Comparison of ENCODE assay signal across 12 cellular contexts in genomic region chr15:66852064-66852905, GRCh38.
DNase-seq lines count a peak whose midpoint lies in the region; ATAC-seq and TF ChIP-seq lines count a peak whose summit lies in the region.
"Had no signal": no experiment of that assay in that cellular context is flagged by ENCODE, and none has a peak within 500 bp of the region (broad histone marks: within the 10 kb centered on the region; RNA-seq: fewer than 3 reads in every experiment).

No MANE protein-coding gene starts in this region.

- no CpG with 5 or more reads among the region's 25 CpGs for WGBS in neuronal stem cell (ENCODE audit: extremely low coverage in 2 of 2, insufficient read length in 2 of 2, insufficient replicate concordance in 1 of 2), 2 donors

- H3K23ac ChIP-seq in neuronal stem cell (ENCODE audit: low read depth, low read length, poor library complexity), result peak overlapping the region; percentile 34

- H3K27ac ChIP-seq in cardiac muscle cell (peak overlapping the region; percentile 21), neuronal stem cell (replicated peaks; ENCODE audit: low read length) (no peak overlapping the region), uterus (peak overlapping the region; percentile 79 to 86)

- H3K79me1 ChIP-seq in neuronal stem cell (ENCODE audit: low read depth, low read length), result no peaks in the 10 kb centered on the region

- H3K27me3 Mint-ChIP-seq in dendritic cell treated with granulocyte-macrophage colony-stimulating factor and Interleukin-4, amounts not matched to agents 40 ng/mL and 50 ng/mL, for 4 days, result peaks cover 30% of the 10 kb centered on the region
- H3K27me3 Mint-ChIP-seq in MCF 10A (ENCODE audit: insufficient read depth, unreplicated experiment), result no peaks in the 10 kb centered on the region

- TF ChIP-seq CTCF in cardiac muscle cell (IDR thresholded peaks at IDR 0.05; ENCODE audit: low read depth, low read length), result no peak
- TF ChIP-seq CTCF in uterus (IDR thresholded peaks at IDR 0.05), result no peak
- no peak for TF ChIP-seq CTCF in MCF 10A (IDR thresholded peaks at IDR 0.05; ENCODE audit: unreplicated experiment)

- H2BK5ac ChIP-seq in neuronal stem cell (ENCODE audit: low read length), result no peak overlapping the region

- H3K4ac ChIP-seq in neuronal stem cell (ENCODE audit: low read length), result no peak overlapping the region

- H3K4me3 ChIP-seq in cardiac muscle cell, result no peak overlapping the region
- no peak overlapping the region for H3K4me3 ChIP-seq in neuronal stem cell (ENCODE audit: low read length in 2 of 2)
- no peak overlapping the region for H3K4me3 ChIP-seq in uterus
- H3K4me3 ChIP-seq: gastrocnemius medialis had no signal

- H3K4me3 Mint-ChIP-seq in dendritic cell treated with granulocyte-macrophage colony-stimulating factor and Interleukin-4, amounts not matched to agents 40 ng/mL and 50 ng/mL, for 4 days, result no peak overlapping the region
- H3K4me3 Mint-ChIP-seq in MCF 10A (ENCODE audit: unreplicated experiment), result no peak overlapping the region
- H3K4me3 Mint-ChIP-seq: stimulated activated naive CD8-positive, alpha-beta T cell treated with anti-CD3 and anti-CD28 coated beads, Interleukin-15, Interleukin-2, amounts not matched to agents 100 ng/mL and 50 ng/mL, for 24 hours had no signal

- peak overlapping the region; percentile 80 for H2AFZ ChIP-seq in neuronal stem cell (ENCODE audit: low read length)

- H3K18ac ChIP-seq in neuronal stem cell (ENCODE audit: low read length), result peak overlapping the region; percentile 21

- no peak for TF ChIP-seq POLR2A in uterus (IDR thresholded peaks at IDR 0.05)

- H3K9ac ChIP-seq in neuronal stem cell (ENCODE audit: low read depth, low read length, poor library complexity), result no peak overlapping the region

- no peaks in the 10 kb centered on the region for H3K36me3 Mint-ChIP-seq in dendritic cell treated with granulocyte-macrophage colony-stimulating factor and Interleukin-4, amounts not matched to agents 40 ng/mL and 50 ng/mL, for 4 days (ENCODE audit: low read depth)
- H3K36me3 Mint-ChIP-seq in MCF 10A (ENCODE audit: insufficient read depth, unreplicated experiment), result peaks cover 11% of the 10 kb centered on the region

- BruUV-seq in MCF 10A (replicated peaks; lab: Mats Ljungman, UMichigan), result no TSS peak

- peaks cover 15% of the 10 kb centered on the region for H3K4me1 Mint-ChIP-seq in dendritic cell treated with granulocyte-macrophage colony-stimulating factor and Interleukin-4, amounts not matched to agents 40 ng/mL and 50 ng/mL, for 4 days (ENCODE audit: low read depth)
- H3K4me1 Mint-ChIP-seq in MCF 10A (ENCODE audit: insufficient read depth, unreplicated experiment), result peaks cover 8% of the 10 kb centered on the region

- H3K9me3 ChIP-seq in cardiac muscle cell (ENCODE audit: low read depth) (no peaks in the 10 kb centered on the region), neuronal stem cell (replicated peaks in 1 of 2; ENCODE audit: control insufficient read depth in 2 of 2, insufficient read depth in 1 of 2, low read depth in 1 of 2, low read length in 2 of 2) (no peaks in the 10 kb centered on the region), uterus (no peaks in the 10 kb centered on the region)
- H3K9me3 ChIP-seq: gastrocnemius medialis had no signal

- peak overlapping the region; percentile 72 for H2BK15ac ChIP-seq in neuronal stem cell (ENCODE audit: low read length)

- H4K91ac ChIP-seq in neuronal stem cell (ENCODE audit: low read depth, low read length, poor library complexity), result no peak overlapping the region

- H3K27ac Mint-ChIP-seq in dendritic cell treated with granulocyte-macrophage colony-stimulating factor and Interleukin-4, amounts not matched to agents 40 ng/mL and 50 ng/mL, for 4 days, result peak overlapping the region; percentile 27
- H3K27ac Mint-ChIP-seq in MCF 10A (ENCODE audit: low read depth, unreplicated experiment), result no peak overlapping the region
- H3K27ac Mint-ChIP-seq: stimulated activated naive CD8-positive, alpha-beta T cell treated with anti-CD3 and anti-CD28 coated beads, Interleukin-15, Interleukin-2, amounts not matched to agents 100 ng/mL and 50 ng/mL, for 24 hours had no signal

- POLR2A ChIA-PET in MCF 10A (lab: Yijun Ruan, JAX), result interaction anchor here (0.6 to 1.3 kb wide), 7 partner anchors 22 to 355 kb away, joined by 3 to 5 read pairs (median 3); partner anchors contain the start of gene SNAPC5

- no peak overlapping the region for H3K14ac ChIP-seq in neuronal stem cell (ENCODE audit: low read length)

- H2AK5ac ChIP-seq in neuronal stem cell (ENCODE audit: low read depth, low read length), result peak overlapping the region; percentile 85

- H3K36me3 ChIP-seq in cardiac muscle cell (no peaks in the 10 kb centered on the region), neuronal stem cell (replicated peaks in 1 of 2; ENCODE audit: control insufficient read depth in 2 of 2, insufficient read depth in 2 of 2, low read length in 2 of 2) (no peaks in the 10 kb centered on the region), uterus (no peaks in the 10 kb centered on the region)
- H3K36me3 ChIP-seq: gastrocnemius medialis had no signal

- H4K8ac ChIP-seq in neuronal stem cell (ENCODE audit: low read depth, low read length), result no peak overlapping the region

- no peak for DNase-seq in cardiac muscle cell (ENCODE audit: low read depth in 1 of 2, low spot score in 1 of 2)
- no peak for DNase-seq in Right ventricle myocardium inferior (ENCODE audit: missing footprints)
- no peak for DNase-seq in neuronal stem cell (ENCODE audit: low spot score)
- no peak for DNase-seq in uterus
- DNase-seq in MCF 10A (ENCODE audit: unreplicated experiment), result no peak
- DNase-seq in left colon, result no peak
- DNase-seq in hepatic stellate cell (ENCODE audit: low spot score), result no peak
- DNase-seq: gastrocnemius medialis, Karpas-422, T-helper 2 cell had no signal

- no peaks in the 10 kb centered on the region for H3K27me3 ChIP-seq in cardiac muscle cell
- peaks cover 0 to 7% (median 7%) of the 10 kb centered on the region in 3 experiments for H3K27me3 ChIP-seq in neuronal stem cell (ENCODE audit: control insufficient read depth in 3 of 3, insufficient read depth in 3 of 3, low read depth in 1 of 3, low read length in 3 of 3)
- H3K27me3 ChIP-seq in uterus, result no peaks in the 10 kb centered on the region
- H3K27me3 ChIP-seq: gastrocnemius medialis had no signal

- no peak overlapping the region for H2BK120ac ChIP-seq in neuronal stem cell (ENCODE audit: low read depth, low read length)

- H3K4me1 ChIP-seq in cardiac muscle cell (ENCODE audit: low read depth) (peaks cover 36% of the 10 kb centered on the region), neuronal stem cell (ENCODE audit: control insufficient read depth in 2 of 2, insufficient read depth in 1 of 2, low read depth in 1 of 2, low read length in 2 of 2) (peaks cover 0 to 4% of the 10 kb centered on the region in 2 donors), uterus (peaks cover 0 to 9% of the 10 kb centered on the region in 2 donors)

- intact Hi-C loops in Right ventricle myocardium inferior (cut with DNase I) (no loop called here), uterus (cut with DNase I; ENCODE audit: low total_unique reads) (loop anchor here (5.0 kb wide), 2 partner anchors 75 to 235 kb away; no protein-coding TSS in a partner anchor), MCF 10A (cut with micrococcal nuclease) (loop anchor here (5.0 kb wide), 2 partner anchors 150 to 165 kb away; partner anchors contain the start of gene SMAD6), left colon (cut with DNase I, micrococcal nuclease) (loop anchor here in 1 of 2 donors (5.0 kb wide), 2 partner anchors 65 to 250 kb away; no protein-coding TSS in a partner anchor)
- intact Hi-C loops in dendritic cell treated with granulocyte-macrophage colony-stimulating factor and Interleukin-4, amounts not matched to agents 40 ng/mL and 50 ng/mL, for 4 days (cut with micrococcal nuclease), result loop anchor here (5.0 kb wide), 3 partner anchors 50 to 235 kb away; partner anchors contain the start of gene SMAD6

- peak overlapping the region; percentile 93 for H2BK12ac ChIP-seq in neuronal stem cell (ENCODE audit: low read length)

- no peak overlapping the region for H3K4me2 ChIP-seq in neuronal stem cell (ENCODE audit: insufficient read depth, low read length, poor library complexity, severe bottlenecking)

- H3K9me3 Mint-ChIP-seq in dendritic cell treated with granulocyte-macrophage colony-stimulating factor and Interleukin-4, amounts not matched to agents 40 ng/mL and 50 ng/mL, for 4 days, result no peaks in the 10 kb centered on the region
- no peaks in the 10 kb centered on the region for H3K9me3 Mint-ChIP-seq in MCF 10A (ENCODE audit: unreplicated experiment)
- H3K9me3 Mint-ChIP-seq: stimulated activated naive CD8-positive, alpha-beta T cell treated with anti-CD3 and anti-CD28 coated beads, Interleukin-15, Interleukin-2, amounts not matched to agents 100 ng/mL and 50 ng/mL, for 24 hours had no signal

- CTCF ChIA-PET in MCF 10A (lab: Yijun Ruan, JAX), result interaction anchor here (0.6 to 5.7 kb wide), 43 partner anchors 9 to 483 kb away, joined by 3 to 97 read pairs (median 4); partner anchors contain the start of gene SMAD6

- ATAC-seq in Right ventricle myocardium inferior (no peak), left colon (no peak)
